Comparison of ENCODE assay signal across 1 cellular context in the genomic region with DNA sequence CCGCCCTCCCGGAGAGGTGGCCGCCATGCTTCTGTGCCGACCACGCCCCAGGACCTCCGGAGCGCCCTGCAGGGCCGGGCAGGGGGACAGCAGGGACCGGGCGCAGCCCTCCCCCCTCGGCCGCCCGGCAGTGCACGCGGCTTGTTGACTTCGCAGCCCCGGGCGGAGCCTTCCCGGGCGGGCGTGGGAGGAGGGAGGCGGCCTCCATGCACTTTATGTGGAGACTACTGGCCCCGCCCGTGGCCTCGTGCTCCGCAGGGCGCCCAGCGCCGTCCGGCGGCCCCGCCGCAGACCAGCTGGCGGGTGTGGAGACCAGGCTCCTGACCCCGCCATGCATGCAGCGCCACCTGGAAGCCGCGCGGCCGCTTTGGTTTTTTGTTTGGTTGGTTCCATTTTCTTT.
TF ChIP-seq lines count a peak whose summit lies in the region.

No MANE protein-coding gene starts in this region.

TF ChIP-seq in HepG2, 621 proteins besides CTCF, POLR2A, EP300 and RAD21:
- TF ChIP-seq, protein P1, sequence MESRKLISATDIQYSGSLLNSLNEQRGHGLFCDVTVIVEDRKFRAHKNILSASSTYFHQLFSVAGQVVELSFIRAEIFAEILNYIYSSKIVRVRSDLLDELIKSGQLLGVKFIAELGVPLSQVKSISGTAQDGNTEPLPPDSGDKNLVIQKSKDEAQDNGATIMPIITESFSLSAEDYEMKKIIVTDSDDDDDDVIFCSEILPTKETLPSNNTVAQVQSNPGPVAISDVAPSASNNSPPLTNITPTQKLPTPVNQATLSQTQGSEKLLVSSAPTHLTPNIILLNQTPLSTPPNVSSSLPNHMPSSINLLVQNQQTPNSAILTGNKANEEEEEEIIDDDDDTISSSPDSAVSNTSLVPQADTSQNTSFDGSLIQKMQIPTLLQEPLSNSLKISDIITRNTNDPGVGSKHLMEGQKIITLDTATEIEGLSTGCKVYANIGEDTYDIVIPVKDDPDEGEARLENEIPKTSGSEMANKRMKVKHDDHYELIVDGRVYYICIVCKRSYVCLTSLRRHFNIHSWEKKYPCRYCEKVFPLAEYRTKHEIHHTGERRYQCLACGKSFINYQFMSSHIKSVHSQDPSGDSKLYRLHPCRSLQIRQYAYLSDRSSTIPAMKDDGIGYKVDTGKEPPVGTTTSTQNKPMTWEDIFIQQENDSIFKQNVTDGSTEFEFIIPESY (CRISPR knock-in tag; IDR thresholded peaks at IDR 0.05), result peak; percentile 42; the same call in 1 of the 2 replicates
- TF ChIP-seq, protein P2, sequence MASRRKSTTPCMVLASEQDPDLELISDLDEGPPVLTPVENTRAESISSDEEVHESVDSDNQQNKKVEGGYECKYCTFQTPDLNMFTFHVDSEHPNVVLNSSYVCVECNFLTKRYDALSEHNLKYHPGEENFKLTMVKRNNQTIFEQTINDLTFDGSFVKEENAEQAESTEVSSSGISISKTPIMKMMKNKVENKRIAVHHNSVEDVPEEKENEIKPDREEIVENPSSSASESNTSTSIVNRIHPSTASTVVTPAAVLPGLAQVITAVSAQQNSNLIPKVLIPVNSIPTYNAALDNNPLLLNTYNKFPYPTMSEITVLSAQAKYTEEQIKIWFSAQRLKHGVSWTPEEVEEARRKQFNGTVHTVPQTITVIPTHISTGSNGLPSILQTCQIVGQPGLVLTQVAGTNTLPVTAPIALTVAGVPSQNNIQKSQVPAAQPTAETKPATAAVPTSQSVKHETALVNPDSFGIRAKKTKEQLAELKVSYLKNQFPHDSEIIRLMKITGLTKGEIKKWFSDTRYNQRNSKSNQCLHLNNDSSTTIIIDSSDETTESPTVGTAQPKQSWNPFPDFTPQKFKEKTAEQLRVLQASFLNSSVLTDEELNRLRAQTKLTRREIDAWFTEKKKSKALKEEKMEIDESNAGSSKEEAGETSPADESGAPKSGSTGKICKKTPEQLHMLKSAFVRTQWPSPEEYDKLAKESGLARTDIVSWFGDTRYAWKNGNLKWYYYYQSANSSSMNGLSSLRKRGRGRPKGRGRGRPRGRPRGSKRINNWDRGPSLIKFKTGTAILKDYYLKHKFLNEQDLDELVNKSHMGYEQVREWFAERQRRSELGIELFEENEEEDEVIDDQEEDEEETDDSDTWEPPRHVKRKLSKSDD (CRISPR knock-in tag; IDR thresholded peaks at IDR 0.05; ENCODE audit: low read depth), result 0 out of 2 replicates have a peak, but pooled peaks have one; percentile 46
- peak; percentile 30; the same call in 1 of the 2 replicates for TF ChIP-seq ZC3H13 (CRISPR knock-in tag; IDR thresholded peaks at IDR 0.05)
- TF ChIP-seq RBFOX2 (IDR thresholded peaks at IDR 0.05; ENCODE audit: low read depth, low read length), result peak; percentile 22; the same call in 1 of the 2 replicates
- no peak for TF ChIP-seq ZNF20 (CRISPR knock-in tag; IDR thresholded peaks at IDR 0.05)
